34 cellular contexts compared by ENCODE assay signal in genomic region chr11:115147243-115147807, GRCh38.
"Had no signal": no experiment of that assay in that cellular context is flagged by ENCODE, and none has a peak within 500 bp of the region (broad histone marks: within the 10 kb centered on the region; RNA-seq: fewer than 3 reads in every experiment).

No MANE protein-coding gene starts in this region.

- H3K27me3 Mint-ChIP-seq: activated CD4-positive, alpha-beta memory T cell treated with anti-CD3 and anti-CD28 coated beads, Interleukin-2, amount 10 ng/mL, durations not matched to agents 7 days and 5 days; activated CD8-positive, alpha-beta memory T cell treated with anti-CD3 and anti-CD28 coated beads, Interleukin-2, amount 10 ng/mL, durations not matched to agents 7 days and 5 days; activated naive CD8-positive, alpha-beta T cell treated with anti-CD3 and anti-CD28 coated beads, Interleukin-2, amount 10 ng/mL, durations not matched to agents 7 days and 5 days had no signal

- DNase-seq: activated CD4-positive, alpha-beta memory T cell treated with anti-CD3 and anti-CD28 coated beads, Interleukin-2, amount 10 ng/mL, durations not matched to agents 7 days and 5 days; activated CD4-positive, alpha-beta T cell treated with anti-CD3 and anti-CD28 coated beads for 1 hour; activated CD4-positive, alpha-beta T cell treated with anti-CD3 and anti-CD28 coated beads for 48 hours; activated CD4-positive, CD25-positive, alpha-beta regulatory T cell; activated CD8-positive, alpha-beta memory T cell treated with anti-CD3 and anti-CD28 coated beads for 24 hours; activated CD8-positive, alpha-beta memory T cell treated with anti-CD3 and anti-CD28 coated beads, Interleukin-2, amount 10 ng/mL, durations not matched to agents 7 days and 5 days; activated CD8-positive, alpha-beta memory T cell treated with anti-CD3 and anti-CD28 coated beads, Interleukin-2, amount 50 U/mL, for 48 hours; activated gamma-delta T cell; activated naive CD4-positive, alpha-beta T cell treated with Interleukin-2 at 50 U/mL for 16 hours; activated naive CD8-positive, alpha-beta T cell treated with anti-CD3 and anti-CD28 coated beads, Interleukin-2, amount 10 ng/mL, durations not matched to agents 7 days and 5 days; activated T-cell treated with anti-CD3 and anti-CD28 coated beads, Interleukin-2, amount 50 U/mL, for 48 hours; amygdala; Kasumi-1; KBM-7; MG63; NCI-H1048; NCI-H1105 treated with DMSO at 0.1 percent for 48 hours; NCI-H1436; NCI-H1694; NCI-H1930; NCI-H2081 treated with DMSO at 0.1 percent for 48 hours; NCI-H510A; NCI-H526; NCI-H748 treated with DMSO at 0.1 percent for 48 hours; NK-92 treated with Interleukin-12 subunit alpha and Interleukin-12 subunit beta, amount 100 ng/mL, for 24 hours; PC-9; T1000; WERI-Rb-1 had no signal

- H3K36me3 ChIP-seq: ascending aorta, cardiac muscle cell, MG63, WERI-Rb-1 had no signal

- H3K4me2 ChIP-seq: PC-9 had no signal

- H3K4me1 Mint-ChIP-seq: activated CD4-positive, alpha-beta memory T cell treated with anti-CD3 and anti-CD28 coated beads, Interleukin-2, amount 10 ng/mL, durations not matched to agents 7 days and 5 days; activated CD8-positive, alpha-beta memory T cell treated with anti-CD3 and anti-CD28 coated beads, Interleukin-2, amount 10 ng/mL, durations not matched to agents 7 days and 5 days; activated naive CD4-positive, alpha-beta T cell treated with anti-CD3 and anti-CD28 coated beads, Interleukin-2, amount 50 U/mL, for 24 hours; activated naive CD8-positive, alpha-beta T cell treated with anti-CD3 and anti-CD28 coated beads, Interleukin-2, amount 10 ng/mL, durations not matched to agents 7 days and 5 days had no signal

- H3K4me1 ChIP-seq: ascending aorta had no signal

- H3K27ac ChIP-seq: ascending aorta, cardiac muscle cell, PC-9, RWPE1, WERI-Rb-1 had no signal

- H2AFZ ChIP-seq: PC-9 had no signal

- H3K9me3 ChIP-seq: ascending aorta, MG63 had no signal

- H3K36me3 Mint-ChIP-seq: activated CD8-positive, alpha-beta memory T cell treated with anti-CD3 and anti-CD28 coated beads, Interleukin-2, amount 10 ng/mL, durations not matched to agents 7 days and 5 days; activated naive CD4-positive, alpha-beta T cell treated with anti-CD3 and anti-CD28 coated beads, Interleukin-2, amount 50 U/mL, for 24 hours; activated naive CD8-positive, alpha-beta T cell treated with anti-CD3 and anti-CD28 coated beads, Interleukin-2, amount 10 ng/mL, durations not matched to agents 7 days and 5 days had no signal

- H3K27me3 ChIP-seq: ascending aorta, cardiac muscle cell, MG63 had no signal

- H3K4me3 Mint-ChIP-seq: activated CD4-positive, alpha-beta memory T cell treated with anti-CD3 and anti-CD28 coated beads, Interleukin-2, amount 10 ng/mL, durations not matched to agents 7 days and 5 days; activated CD8-positive, alpha-beta memory T cell treated with anti-CD3 and anti-CD28 coated beads, Interleukin-2, amount 10 ng/mL, durations not matched to agents 7 days and 5 days; activated naive CD4-positive, alpha-beta T cell treated with anti-CD3 and anti-CD28 coated beads, Interleukin-2, amount 50 U/mL, for 24 hours; activated naive CD8-positive, alpha-beta T cell treated with anti-CD3 and anti-CD28 coated beads, Interleukin-2, amount 10 ng/mL, durations not matched to agents 7 days and 5 days; activated T-helper 17 cell treated with anti-CD3 and anti-CD28 coated beads, Interleukin-2, amount 50 U/mL, for 72 hours had no signal

- ATAC-seq: activated CD8-positive, alpha-beta memory T cell treated with anti-CD3 and anti-CD28 coated beads, Interleukin-2, amount 10 ng/mL, durations not matched to agents 7 days and 5 days; activated T-helper 17 cell treated with anti-CD3 and anti-CD28 coated beads, Interleukin-2, amount 50 U/mL, for 72 hours; Right ventricle myocardium inferior had no signal

- H3K27ac Mint-ChIP-seq: activated CD4-positive, alpha-beta memory T cell treated with anti-CD3 and anti-CD28 coated beads, Interleukin-2, amount 10 ng/mL, durations not matched to agents 7 days and 5 days; activated CD8-positive, alpha-beta memory T cell treated with anti-CD3 and anti-CD28 coated beads, Interleukin-2, amount 10 ng/mL, durations not matched to agents 7 days and 5 days; activated T-helper 17 cell treated with anti-CD3 and anti-CD28 coated beads, Interleukin-2, amount 50 U/mL, for 72 hours had no signal

- H3K4me3 ChIP-seq: ascending aorta, cardiac muscle cell, MG63, PC-9 had no signal

- H3K9me3 Mint-ChIP-seq: activated naive CD4-positive, alpha-beta T cell treated with anti-CD3 and anti-CD28 coated beads, Interleukin-2, amount 50 U/mL, for 24 hours had no signal
